In the genomic region with DNA sequence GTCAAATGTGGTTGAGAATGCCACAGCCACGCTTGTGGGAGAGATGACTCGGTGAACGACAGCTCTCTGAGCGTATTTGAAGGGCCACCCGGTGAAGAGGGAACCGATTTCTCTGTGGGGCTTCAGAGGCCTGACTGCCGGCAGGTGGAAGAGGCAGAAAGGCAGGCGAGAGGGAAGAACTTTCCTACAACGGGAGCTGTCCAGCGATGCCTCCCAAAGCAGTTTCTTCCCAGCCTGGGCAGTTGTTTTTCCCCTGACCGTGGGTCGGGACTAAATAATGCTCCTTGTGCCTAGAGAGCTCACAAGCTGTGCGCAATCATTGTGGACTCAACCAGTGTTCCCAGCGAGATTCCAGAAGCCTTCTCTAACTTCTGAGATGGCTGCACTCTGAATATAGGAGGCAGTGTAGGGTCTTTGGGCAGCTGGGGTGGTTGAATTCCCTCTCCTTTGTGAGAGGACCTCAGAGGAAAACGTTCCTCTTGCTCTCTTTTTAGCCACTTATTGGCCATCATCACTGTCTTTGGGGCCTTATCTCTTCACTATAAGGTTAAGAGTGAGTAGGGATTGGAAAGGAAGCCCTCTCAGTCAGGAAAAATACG, we compare ENCODE assay signal across 8 cellular contexts. TPM values are rescaled to one million over a fixed set of nuclear protein-coding genes. Genes with fewer than 3 reads are reported as not detected.
DNase-seq lines count a peak whose midpoint lies in the region; ATAC-seq and TF ChIP-seq lines count a peak whose summit lies in the region.

No MANE protein-coding gene starts in this region.

- H3K4me3 ChIP-seq in GM08714 (ENCODE audit: low read length) (peak overlapping the region; percentile 82), cardiac muscle cell (peak overlapping the region; percentile 64)

- no peak for TF ChIP-seq CTCF in cardiac muscle cell (IDR thresholded peaks at IDR 0.05; ENCODE audit: low read depth, low read length)
- TF ChIP-seq CTCF in osteocyte (IDR thresholded peaks at IDR 0.05): no peak

- H3K9me3 Mint-ChIP-seq in IgD-negative memory B cell (no peaks in the 10 kb centered on the region), osteocyte (ENCODE audit: unreplicated experiment) (no peaks in the 10 kb centered on the region)
- no peaks in the 10 kb centered on the region for H3K9me3 Mint-ChIP-seq in activated T-helper 2 cell treated with anti-CD3 and anti-CD28 coated beads, Interferon-gamma antibody, Interleukin-2, Interleukin-4, amounts not matched to agents 10 μg/mL and 5 μg/mL and 100 μg/mL, durations not matched to agents 14 hours and 24 hours and 36 hours

- peaks cover 4% of the 10 kb centered on the region for H3K4me1 ChIP-seq in cardiac muscle cell (ENCODE audit: low read depth)

- peaks cover 2% of the 10 kb centered on the region for H3K27me3 Mint-ChIP-seq in IgD-negative memory B cell
- peaks cover 13% of the 10 kb centered on the region for H3K27me3 Mint-ChIP-seq in activated T-helper 2 cell treated with anti-CD3 and anti-CD28 coated beads, Interferon-gamma antibody, Interleukin-2, Interleukin-4, amounts not matched to agents 10 μg/mL and 5 μg/mL and 100 μg/mL, durations not matched to agents 14 hours and 24 hours and 36 hours (ENCODE audit: low read depth)
- peaks cover 15% of the 10 kb centered on the region for H3K27me3 Mint-ChIP-seq in osteocyte (ENCODE audit: unreplicated experiment)

- H3K4me1 Mint-ChIP-seq in IgD-negative memory B cell (peaks cover 35 to 41% (median 36%) of the 10 kb centered on the region in 3 donors), osteocyte (ENCODE audit: unreplicated experiment) (peaks cover 17% of the 10 kb centered on the region)
- H3K4me1 Mint-ChIP-seq in activated T-helper 2 cell treated with anti-CD3 and anti-CD28 coated beads, Interferon-gamma antibody, Interleukin-2, Interleukin-4, amounts not matched to agents 10 μg/mL and 5 μg/mL and 100 μg/mL, durations not matched to agents 14 hours and 24 hours and 36 hours (ENCODE audit: low read depth): peaks cover 44% of the 10 kb centered on the region

- H3K36me3 Mint-ChIP-seq in IgD-negative memory B cell (no peaks in the 10 kb centered on the region), osteocyte (ENCODE audit: unreplicated experiment) (no peaks in the 10 kb centered on the region)
- peaks cover 30% of the 10 kb centered on the region for H3K36me3 Mint-ChIP-seq in activated T-helper 2 cell treated with anti-CD3 and anti-CD28 coated beads, Interferon-gamma antibody, Interleukin-2, Interleukin-4, amounts not matched to agents 10 μg/mL and 5 μg/mL and 100 μg/mL, durations not matched to agents 14 hours and 24 hours and 36 hours (ENCODE audit: low read depth)

- DNase-seq in A172 (ENCODE audit: low spot score) (peak; percentile 27), cardiac muscle cell (ENCODE audit: low read depth in 1 of 2, low spot score in 1 of 2) (peak; percentile 33 to 83), osteocyte (ENCODE audit: extremely low spot score, unreplicated experiment) (no peak)
- DNase-seq in activated T-helper 2 cell treated with anti-CD3 and anti-CD28 coated beads, Interferon-gamma antibody, Interleukin-2, Interleukin-4, amounts not matched to agents 10 μg/mL and 5 μg/mL and 100 μg/mL, durations not matched to agents 14 hours and 24 hours and 36 hours (ENCODE audit: low spot score): no peak
- DNase-seq in stimulated activated CD4-positive, alpha-beta T cell treated with anti-CD3 and anti-CD28 coated beads, Interleukin-2, amount 100 ng/mL, for 48 hours: no peak

- peak overlapping the region; percentile 95 to 100 (median 99) for H3K4me3 Mint-ChIP-seq in IgD-negative memory B cell
- H3K4me3 Mint-ChIP-seq in activated T-helper 2 cell treated with anti-CD3 and anti-CD28 coated beads, Interferon-gamma antibody, Interleukin-2, Interleukin-4, amounts not matched to agents 10 μg/mL and 5 μg/mL and 100 μg/mL, durations not matched to agents 14 hours and 24 hours and 36 hours (ENCODE audit: low read depth): peak overlapping the region; percentile 93
- H3K4me3 Mint-ChIP-seq in osteocyte (ENCODE audit: unreplicated experiment): peak overlapping the region; percentile 89

- no peaks in the 10 kb centered on the region for H3K36me3 ChIP-seq in cardiac muscle cell

- H3K27ac Mint-ChIP-seq in IgD-negative memory B cell (peak overlapping the region; percentile 100), osteocyte (ENCODE audit: unreplicated experiment) (peak overlapping the region; percentile 64)
- H3K27ac Mint-ChIP-seq in activated T-helper 2 cell treated with anti-CD3 and anti-CD28 coated beads, Interferon-gamma antibody, Interleukin-2, Interleukin-4, amounts not matched to agents 10 μg/mL and 5 μg/mL and 100 μg/mL, durations not matched to agents 14 hours and 24 hours and 36 hours: peak overlapping the region; percentile 97

- peaks cover 18% of the 10 kb centered on the region for H3K27me3 ChIP-seq in cardiac muscle cell

- intact Hi-C loops in activated T-helper 2 cell treated with anti-CD3 and anti-CD28 coated beads, Interferon-gamma antibody, Interleukin-2, Interleukin-4, amounts not matched to agents 10 μg/mL and 5 μg/mL and 100 μg/mL, durations not matched to agents 14 hours and 24 hours and 36 hours (cut with micrococcal nuclease): loop anchor here (5.0 to 10.0 kb wide), 4 partner anchors 58 to 1303 kb away; no protein-coding TSS in a partner anchor

- H3K27ac ChIP-seq in cardiac muscle cell: peak overlapping the region; percentile 27

- no peak for ATAC-seq in HG02623 (IDR thresholded peaks at IDR 0.05; ENCODE audit: unreplicated experiment)

- H3K9me3 ChIP-seq in cardiac muscle cell (ENCODE audit: low read depth): no peaks in the 10 kb centered on the region

RNA-seq across cellular contexts. Expression of gene SEC11C, which starts 0.7 kb away (rescaled TPM):
- 30.0 and 35.4 TPM in 2 replicates for total RNA-seq in A172 (2014; rRNA removed; shearing (Covaris generic))
- polyA plus RNA-seq in IgD-negative memory B cell: 260 TPM
- total RNA-seq in activated T-helper 2 cell treated with anti-CD3 and anti-CD28 coated beads, Interferon-gamma antibody, Interleukin-2, Interleukin-4, amounts not matched to agents 10 μg/mL and 5 μg/mL and 100 μg/mL, durations not matched to agents 14 hours and 24 hours and 36 hours: 198 and 208 TPM in 2 replicates
- total RNA-seq in cardiac muscle cell: 11.6 and 75.6 TPM in 2 replicates
- polyA plus RNA-seq in cardiac muscle cell: 26.6 and 122 TPM in 2 replicates
- total RNA-seq in osteocyte: 28.2 and 31.2 TPM in 2 replicates

Comparison
In these comparisons a context has a peak if more than half of its experiments do, and no peak if none do; other contexts are left out.
1. DNase-seq: peak in A172 (single experiment) and cardiac muscle cell (2 of 2); none in activated T-helper 2 cell treated with anti-CD3 and anti-CD28 coated beads, Interferon-gamma antibody, Interleukin-2, Interleukin-4, amounts not matched to agents 10 μg/mL and 5 μg/mL and 100 μg/mL, durations not matched to agents 14 hours and 24 hours and 36 hours (single experiment), osteocyte (single experiment) and stimulated activated CD4-positive, alpha-beta T cell treated with anti-CD3 and anti-CD28 coated beads, Interleukin-2, amount 100 ng/mL, for 48 hours (0 of 2).
2. Peak in every context shown above with its lines, with median percentiles within 50 percentile points of each other: H3K27ac Mint-ChIP-seq and H3K4me3 Mint-ChIP-seq.